In genomic region chr12:52232233-52232915, GRCh38 we compare ENCODE assay signal across 15 cellular contexts. TPM values are rescaled to one million over a fixed set of nuclear protein-coding genes. Genes with fewer than 3 reads are reported as not detected.
A peak's percentile ranks its signal among the peaks of the same experiment; 100 is the strongest.
DNase-seq lines count a peak whose midpoint lies in the region; ATAC-seq, FAIRE-seq and TF ChIP-seq lines count a peak whose summit lies in the region.
"Had no signal": no experiment of that assay in that cellular context is flagged by ENCODE, and none has a peak within 500 bp of the region (broad histone marks: within the 10 kb centered on the region; RNA-seq: fewer than 3 reads in every experiment).

No MANE protein-coding gene starts in this region.

- TF ChIP-seq CTCF in SK-N-SH (IDR thresholded peaks at IDR 0.05) (no peak), endodermal cell (conservative IDR thresholded peaks at IDR 0.05) (no peak)

- H3K9ac ChIP-seq in SK-N-SH: no peak overlapping the region
- no peak overlapping the region for H3K9ac ChIP-seq in endodermal cell (ENCODE audit: extremely low read depth, low read length, poor library complexity, severe bottlenecking)
- H3K9ac ChIP-seq in mesenchymal stem cell (ENCODE audit: low read length): no peak overlapping the region

- H3K27ac Mint-ChIP-seq in endodermal cell: no peak overlapping the region

- H2BK12ac ChIP-seq in mesenchymal stem cell (ENCODE audit: low read length in 2 of 2): peak overlapping the region in 1 of 2 experiments; percentile 29

- no peaks in the 10 kb centered on the region for H3K4me1 Mint-ChIP-seq in endodermal cell

- no peaks in the 10 kb centered on the region for H3K79me1 ChIP-seq in mesenchymal stem cell (replicated peaks; ENCODE audit: low read length, poor library complexity, severe bottlenecking)

- ATAC-seq in SK-N-SH treated with all-trans-retinoic acid at 6 μM for 48 hours: no peak
- no peak for ATAC-seq in HG03159 (IDR thresholded peaks at IDR 0.05; ENCODE audit: unreplicated experiment)
- ATAC-seq: K562 had no signal

- peak overlapping the region in 1 of 2 experiments; percentile 97; a peak in 1 of 4 replicates for H3K27ac ChIP-seq in SK-N-SH (ENCODE audit: low read depth in 2 of 2, low read length in 1 of 2)
- no peak overlapping the region for H3K27ac ChIP-seq in endodermal cell (ENCODE audit: low read depth, low read length)
- H3K27ac ChIP-seq in mesenchymal stem cell (ENCODE audit: low read length, poor library complexity, severe bottlenecking): no peak overlapping the region

- peaks cover 84% of the 10 kb centered on the region for H3K27me3 Mint-ChIP-seq in endodermal cell (ENCODE audit: insufficient read depth)

- no peak overlapping the region for H2BK15ac ChIP-seq in mesenchymal stem cell (ENCODE audit: low read depth, poor library complexity, severe bottlenecking)

- no peak overlapping the region for H3K4ac ChIP-seq in mesenchymal stem cell (ENCODE audit: low read depth in 1 of 2, low read length in 2 of 2)

- peak; percentile 17 for DNase-seq in SK-N-SH
- DNase-seq in endodermal cell: no peak
- DNase-seq in mesenchymal stem cell: no peak
- DNase-seq in urothelium cell line (ENCODE audit: low spot score): no peak
- no peak for DNase-seq in activated CD4-positive, alpha-beta T cell treated with anti-CD3 and anti-CD28 coated beads, Interleukin-2, amount 50 U/mL, for 48 hours
- no peak for DNase-seq in NCI-H226
- DNase-seq: activated CD4-positive, CD25-positive, alpha-beta regulatory T cell; activated effector memory CD4-positive, alpha-beta T cell treated with anti-CD3 and anti-CD28 coated beads, Interleukin-2, amount 50 U/mL, for 16 hours; GDM1; stimulated activated CD8-positive, alpha-beta memory T cell treated with anti-CD3 and anti-CD28 coated beads, Interleukin-4, amount 100 ng/mL, for 48 hours had no signal

- H3K4me3 ChIP-seq in SK-N-SH (ENCODE audit: low read depth in 2 of 2, low read length in 1 of 2) (no peak overlapping the region), endodermal cell (ENCODE audit: low read length) (no peak overlapping the region), mesenchymal stem cell (ENCODE audit: insufficient read depth in 1 of 2, low read depth in 1 of 2, low read length in 2 of 2) (peak overlapping the region in 1 of 2 experiments; percentile 10)
- H3K4me3 ChIP-seq: K562 had no signal

- TF ChIP-seq EP300 in SK-N-SH (IDR thresholded peaks at IDR 0.05; ENCODE audit: borderline replicate concordance in 1 of 2, low read depth in 1 of 2, low read length in 1 of 2): no peak

- FAIRE-seq in urothelium cell line (lab: Jason Lieb, UNC): peak; percentile 30
- FAIRE-seq: K562 had no signal

- H3K14ac ChIP-seq in mesenchymal stem cell (ENCODE audit: low read length in 2 of 2): peak overlapping the region in 1 of 2 experiments; percentile 70

- no peak overlapping the region for H4K8ac ChIP-seq in mesenchymal stem cell (ENCODE audit: low read length)

- WGBS in SK-N-SH (ENCODE audit: low lambda C conversion rate): 79% methylated on average over 13 of the region's 17 CpGs
- 65 to 71% methylated on average over 13 to 17 of the region's 17 CpGs for WGBS in endodermal cell (ENCODE audit: insufficient coverage in 1 of 2, insufficient read length in 1 of 2), 2 experiments
- WGBS in mesenchymal stem cell: 50% methylated on average over 15 of the region's 17 CpGs

- CTCF ChIA-PET in SK-N-SH (lab: Yijun Ruan, JAX): interaction anchor here (1.6 to 2.3 kb wide), 3 partner anchors 10 to 96 kb away, joined by 5 to 9 read pairs (median 7); no protein-coding TSS in a partner anchor

- H3K36me3 Mint-ChIP-seq in endodermal cell (ENCODE audit: low read depth): no peaks in the 10 kb centered on the region

- H2AFZ ChIP-seq in SK-N-SH (ENCODE audit: low read depth): no peak overlapping the region
- H2AFZ ChIP-seq in mesenchymal stem cell (ENCODE audit: low read depth, low read length): no peak overlapping the region

- no peaks in the 10 kb centered on the region for H3K36me3 ChIP-seq in SK-N-SH (replicated peaks in 1 of 2; ENCODE audit: control insufficient read depth in 1 of 2, insufficient read depth in 2 of 2, low read length in 1 of 2)
- H3K36me3 ChIP-seq in endodermal cell (ENCODE audit: control insufficient read depth, insufficient read depth, low read length): no peaks in the 10 kb centered on the region
- peaks cover 0 to 16% of the 10 kb centered on the region in 2 experiments for H3K36me3 ChIP-seq in mesenchymal stem cell (ENCODE audit: control insufficient read depth in 1 of 2, insufficient read depth in 2 of 2, low read depth in 1 of 2, low read length in 2 of 2)

- no peaks in the 10 kb centered on the region for H3K9me2 ChIP-seq in SK-N-SH

- no peak overlapping the region for H2BK120ac ChIP-seq in mesenchymal stem cell (ENCODE audit: low read depth, low read length)

- peak overlapping the region; percentile 88 for H2AK5ac ChIP-seq in mesenchymal stem cell (ENCODE audit: low read length, severe bottlenecking)

- H3K23ac ChIP-seq in mesenchymal stem cell (ENCODE audit: low read length in 2 of 2): peak overlapping the region in 1 of 2 experiments; percentile 43

- peak overlapping the region; percentile 53 for H4K91ac ChIP-seq in mesenchymal stem cell (ENCODE audit: low read length)

- no peak overlapping the region for H3K4me2 ChIP-seq in SK-N-SH
- H3K4me2 ChIP-seq in mesenchymal stem cell (ENCODE audit: low read length, poor library complexity, severe bottlenecking): no peak overlapping the region

- H3K4me1 ChIP-seq in SK-N-SH (ENCODE audit: control insufficient read depth in 1 of 2, insufficient read depth in 2 of 2, low read depth in 1 of 2, low read length in 1 of 2) (peaks cover 0 to 19% of the 10 kb centered on the region in 2 experiments; a peak in 3 of 4 replicates), endodermal cell (ENCODE audit: control insufficient read depth, insufficient read depth, low read length) (no peaks in the 10 kb centered on the region), mesenchymal stem cell (ENCODE audit: control insufficient read depth, insufficient read depth, low read depth, low read length) (peaks cover 51% of the 10 kb centered on the region)

- H3K27me3 ChIP-seq in SK-N-SH (ENCODE audit: insufficient read depth) (no peaks in the 10 kb centered on the region), endodermal cell (ENCODE audit: control insufficient read depth, insufficient read depth, low read length, poor library complexity, severe bottlenecking) (peaks cover 79% of the 10 kb centered on the region), mesenchymal stem cell (ENCODE audit: control insufficient read depth in 1 of 2, insufficient read depth in 1 of 2, low read length in 2 of 2) (peaks cover 8 to 24% of the 10 kb centered on the region in 2 experiments)

- no peak overlapping the region for H2BK5ac ChIP-seq in mesenchymal stem cell (ENCODE audit: low read depth, low read length, poor library complexity, severe bottlenecking)

- no peaks in the 10 kb centered on the region for H3K79me2 ChIP-seq in SK-N-SH (ENCODE audit: insufficient read depth)

- H3K9me3 ChIP-seq in SK-N-SH (no peaks in the 10 kb centered on the region), endodermal cell (ENCODE audit: control insufficient read depth, low read length) (no peaks in the 10 kb centered on the region), mesenchymal stem cell (ENCODE audit: control insufficient read depth, low read length) (no peaks in the 10 kb centered on the region)

- peak overlapping the region in 1 of 2 experiments; percentile 25 for H3K18ac ChIP-seq in mesenchymal stem cell (ENCODE audit: low read depth in 1 of 2, low read length in 2 of 2)

- H3F3A ChIP-seq in SK-N-SH (replicated peaks; ENCODE audit: insufficient read depth): peaks cover 20% of the 10 kb centered on the region

- peak overlapping the region; percentile 43 for H3K4me3 Mint-ChIP-seq in endodermal cell

- POLR2A ChIA-PET in SK-N-SH (lab: Yijun Ruan, JAX): no interaction called here

- no peaks in the 10 kb centered on the region for H3K9me3 Mint-ChIP-seq in endodermal cell

- TF ChIP-seq RAD21 in SK-N-SH (IDR thresholded peaks at IDR 0.05; ENCODE audit: low read length): no peak

- no peaks in the 10 kb centered on the region for H4K20me1 ChIP-seq in SK-N-SH (ENCODE audit: insufficient read depth)

TF ChIP-seq in SK-N-SH, 30 proteins besides CTCF, POLR2A, EP300 and RAD21 (continues in another document):
- TF ChIP-seq POLR2AphosphoS5 (IDR thresholded peaks at IDR 0.05; ENCODE audit: low read depth, low read length) (no peak), FOXM1 (IDR thresholded peaks at IDR 0.05; ENCODE audit: low read depth) (no peak), RFX5 (IDR thresholded peaks at IDR 0.05; ENCODE audit: low read length) (no peak)

TF ChIP-seq in SK-N-SH treated with all-trans-retinoic acid at 6 μM for 48 hours, 23 proteins besides CTCF, POLR2A, EP300 and RAD21:
- TF ChIP-seq OSR1 (CRISPR knock-in tag; IDR thresholded peaks at IDR 0.05) (no peak), ZFP30 (CRISPR knock-in tag; IDR thresholded peaks at IDR 0.05) (no peak), ISL1 (CRISPR knock-in tag; IDR thresholded peaks at IDR 0.05) (no peak), ESRRG (CRISPR knock-in tag; IDR thresholded peaks at IDR 0.05) (no peak)

RNA-seq across cellular contexts. Expression of gene KRT7, which starts 0.7 kb away (rescaled TPM):
- 3.2 and 5.4 TPM in 2 replicates for polyA plus RNA-seq in SK-N-SH (2012; rRNA removed)
- 2.9 TPM in 2 replicates for polyA plus RNA-seq in SK-N-SH (2012; cell fraction: cytosol; rRNA removed)
- 1.9 and 3.3 TPM in 2 replicates for polyA plus RNA-seq in SK-N-SH (2012; cell fraction: nucleus; rRNA removed)
- total RNA-seq in endodermal cell: 1 to 10 TPM in 1 of 2 donors, not detected in 1; 1.5 TPM
- polyA plus RNA-seq in endodermal cell (2013, experiment 1 of 2): 1.6 TPM
- polyA plus RNA-seq in endodermal cell (2013, experiment 2 of 2): 0.37 TPM
- 5.1 TPM for polyA plus RNA-seq in mesenchymal stem cell (2013, experiment 1 of 2)
- 5.7 TPM for polyA plus RNA-seq in mesenchymal stem cell (2013, experiment 2 of 2)
- total RNA-seq: Right ventricle myocardium inferior had no signal
- polyA plus RNA-seq: K562 had no signal

RNA-seq across cellular contexts. Expression of gene KRT80, which starts 40.6 kb away (rescaled TPM):
- polyA plus RNA-seq in SK-N-SH (2012; rRNA removed): 14.9 and 17.4 TPM in 2 replicates
- polyA plus RNA-seq in SK-N-SH (2012; cell fraction: cytosol; rRNA removed): 8.1 and 10.8 TPM in 2 replicates
- polyA plus RNA-seq in SK-N-SH (2012; cell fraction: nucleus; rRNA removed): 21.6 and 31.9 TPM in 2 replicates
- under 1 TPM; 0.07 to 0.09 TPM for total RNA-seq in endodermal cell
- polyA plus RNA-seq in endodermal cell (2013, experiment 1 of 2): 0.11 TPM
- 0.08 TPM for polyA plus RNA-seq in endodermal cell (2013, experiment 2 of 2)
- polyA plus RNA-seq in mesenchymal stem cell (2013, experiment 1 of 2): 0.72 TPM
- 0.84 TPM for polyA plus RNA-seq in mesenchymal stem cell (2013, experiment 2 of 2)
- total RNA-seq: K562, Right ventricle myocardium inferior had no signal
- polyA plus RNA-seq: K562 had no signal

RNA-seq across cellular contexts. Expression of gene KRT86, which starts 42.1 kb away (rescaled TPM):
- polyA plus RNA-seq in SK-N-SH (2012; rRNA removed): 0.34 and 0.56 TPM in 2 replicates
- 0.18 and 0.20 TPM in 2 replicates for polyA plus RNA-seq in SK-N-SH (2012; cell fraction: cytosol; rRNA removed)
- polyA plus RNA-seq in SK-N-SH (2012; cell fraction: nucleus; rRNA removed): 0.99 and 1.1 TPM in 2 replicates
- total RNA-seq in endodermal cell: not detected
- not detected for polyA plus RNA-seq in endodermal cell (2013, experiment 1 of 2)
- not detected for polyA plus RNA-seq in endodermal cell (2013, experiment 2 of 2)
- 0.01 TPM for polyA plus RNA-seq in mesenchymal stem cell (2013, experiment 1 of 2)
- polyA plus RNA-seq in mesenchymal stem cell (2013, experiment 2 of 2): not detected
- total RNA-seq: glomerular endothelial cell, K562, Right ventricle myocardium inferior had no signal
- polyA plus RNA-seq: K562 had no signal

RNA-seq across cellular contexts. Expression of gene KRT81, which starts 59.0 kb away (rescaled TPM):
- 0.80 and 1.9 TPM in 2 replicates for polyA plus RNA-seq in SK-N-SH (2012; rRNA removed)
- polyA plus RNA-seq in SK-N-SH (2012; cell fraction: cytosol; rRNA removed): 0.42 and 0.83 TPM in 2 replicates
- 1.1 and 1.8 TPM in 2 replicates for polyA plus RNA-seq in SK-N-SH (2012; cell fraction: nucleus; rRNA removed)
- not detected for total RNA-seq in endodermal cell
- polyA plus RNA-seq in endodermal cell (2013, experiment 1 of 2): not detected
- not detected for polyA plus RNA-seq in endodermal cell (2013, experiment 2 of 2)
- polyA plus RNA-seq in mesenchymal stem cell (2013, experiment 1 of 2): not detected
- polyA plus RNA-seq in mesenchymal stem cell (2013, experiment 2 of 2): not detected
- total RNA-seq: glomerular endothelial cell, Right ventricle myocardium inferior had no signal
- polyA plus RNA-seq: K562 had no signal
